Comparison of ENCODE assay signal across 23 cellular contexts in the genomic region with DNA sequence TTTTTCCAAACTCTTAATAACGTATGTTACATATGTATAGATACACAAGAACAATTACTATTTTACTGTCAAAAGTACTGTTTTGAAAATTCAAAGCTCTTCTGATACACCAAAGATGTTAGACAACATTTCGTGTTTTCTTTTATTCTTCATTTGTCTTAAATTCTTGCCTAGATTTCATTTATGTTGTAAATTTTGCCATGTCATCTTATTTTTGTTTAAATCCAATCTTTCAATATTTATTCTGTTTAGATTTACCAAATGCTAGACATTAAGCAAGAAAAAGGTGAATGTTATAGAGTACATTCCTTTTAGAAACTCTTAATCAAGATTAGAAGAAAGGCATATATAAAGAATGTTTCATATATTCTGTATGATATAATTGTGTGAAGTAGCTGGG.
"Had no signal": no experiment of that assay in that cellular context is flagged by ENCODE, and none has a peak within 500 bp of the region (broad histone marks: within the 10 kb centered on the region; RNA-seq: fewer than 3 reads in every experiment).

No MANE protein-coding gene starts in this region.

- H3K4me3 ChIP-seq: MG63, SJCRH30 had no signal

- H3K36me3 ChIP-seq: MG63, SJCRH30 had no signal

- H3K27ac ChIP-seq: RWPE1, SJCRH30 had no signal

- ATAC-seq: SK-N-SH treated with all-trans-retinoic acid at 6 μM for 48 hours, T-cell had no signal

- DNase-seq: Karpas-422, KG1, MG63, NCI-H1092, NCI-H1105 treated with DMSO at 0.1 percent for 48 hours, NCI-H1417 treated with DMSO at 0.1 percent for 48 hours, NCI-H146, NCI-H1694 treated with DMSO at 0.1 percent for 48 hours, NCI-H1930, NCI-H2081, NCI-H2171, NCI-H226, NCI-H446, NCI-H510A, NCI-H524 treated with DMSO at 0.1 percent for 48 hours, NCI-H69, NCI-H774, SHP77 treated with DMSO at 0.1 percent for 48 hours, SJCRH30, SW 1271, T-cell had no signal

- H3K9me3 ChIP-seq: MG63, SJCRH30 had no signal

- H3K27me3 ChIP-seq: MG63, SJCRH30 had no signal

- H3K4me1 ChIP-seq: SJCRH30 had no signal
